In the genomic region with DNA sequence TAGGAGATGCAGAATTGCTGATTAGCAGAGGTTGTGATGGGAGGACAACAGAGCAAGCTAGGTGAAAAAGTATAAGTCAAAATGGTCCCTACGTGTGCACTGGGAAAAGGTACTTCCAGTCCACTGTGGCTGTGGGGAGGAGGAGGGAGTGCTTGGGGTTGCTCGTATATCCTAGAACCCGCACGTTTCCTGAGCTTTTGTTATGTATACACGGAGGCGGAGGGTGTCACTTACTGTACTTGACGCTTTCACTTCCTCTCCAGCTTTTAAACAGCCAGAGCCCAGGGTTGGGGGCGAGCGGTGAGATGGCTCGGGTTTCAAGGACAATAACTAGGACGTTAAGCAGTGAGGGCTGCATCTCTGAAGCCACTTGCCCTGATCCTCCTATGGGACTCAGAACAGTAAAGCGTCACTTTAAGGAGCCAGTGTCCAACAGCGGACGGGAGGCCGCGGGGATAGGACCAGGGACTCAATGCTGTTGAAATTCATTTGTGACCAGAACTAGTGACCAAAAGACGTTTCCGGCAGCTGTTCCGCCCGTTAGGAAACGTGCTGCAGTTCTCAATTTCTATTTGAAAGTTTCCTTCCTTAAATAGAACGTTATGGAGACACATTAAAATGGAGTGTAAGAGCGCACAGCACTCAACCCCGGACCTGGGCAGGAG, we compare ENCODE assay signal across 8 cellular contexts. TPM values are rescaled to one million over a fixed set of nuclear protein-coding genes. Genes with fewer than 3 reads are reported as not detected.
DNase-seq lines count a peak whose midpoint lies in the region; ATAC-seq and TF ChIP-seq lines count a peak whose summit lies in the region.

No MANE protein-coding gene starts in this region.

- no peaks in the 10 kb centered on the region for H3K36me3 ChIP-seq in iPS-15b (ENCODE audit: control insufficient read depth, insufficient read depth, low read length)
- no peaks in the 10 kb centered on the region for H3K36me3 ChIP-seq in gastrocnemius medialis

- no peaks in the 10 kb centered on the region for H3K9me3 ChIP-seq in iPS-15b (ENCODE audit: control insufficient read depth, insufficient read depth, low read length)
- H3K9me3 ChIP-seq in gastrocnemius medialis, result no peaks in the 10 kb centered on the region

- H3K4me3 ChIP-seq in iPS-15b (ENCODE audit: low read depth, low read length), result peak overlapping the region; percentile 63
- H3K4me3 ChIP-seq in gastrocnemius medialis, result peak overlapping the region; percentile 70 to 76 (median 74)

- H3K4me1 Mint-ChIP-seq in MCF 10A (ENCODE audit: insufficient read depth, unreplicated experiment), result no peaks in the 10 kb centered on the region
- H3K4me1 Mint-ChIP-seq in type B pancreatic cell (ENCODE audit: unreplicated experiment), result peaks cover 4% of the 10 kb centered on the region

- POLR2A ChIA-PET in MCF 10A (lab: Yijun Ruan, JAX), result interaction anchor here (1.0 to 2.6 kb wide), 4 partner anchors 10 to 140 kb away, joined by 3 to 30 read pairs (median 8); no protein-coding TSS in a partner anchor

- H3K4me1 ChIP-seq in iPS-15b (ENCODE audit: control insufficient read depth, insufficient read depth, low read length) (peaks cover 10% of the 10 kb centered on the region), gastrocnemius medialis (peaks cover 8 to 12% of the 10 kb centered on the region in 2 donors)

- BruUV-seq in MCF 10A (replicated peaks; lab: Mats Ljungman, UMichigan), result no TSS peak

- in situ Hi-C loops in gastrocnemius medialis (cut with MboI; ENCODE audit: low sequenced_read_pairs in 4 of 4), result no loop called here

- peak in 1 of 2 donors; percentile 6 for TF ChIP-seq POLR2A in gastrocnemius medialis (IDR thresholded peaks at IDR 0.05)

- TF ChIP-seq CTCF in MCF 10A (IDR thresholded peaks at IDR 0.05; ENCODE audit: unreplicated experiment) (no peak), gastrocnemius medialis (IDR thresholded peaks at IDR 0.05 in 4 of 5, conservative IDR thresholded peaks at IDR 0.05 in 1 of 5) (no peak), type B pancreatic cell (conservative IDR thresholded peaks at IDR 0.05) (no peak)

- H3K27me3 Mint-ChIP-seq in MCF 10A (ENCODE audit: insufficient read depth, unreplicated experiment), result no peaks in the 10 kb centered on the region
- H3K27me3 Mint-ChIP-seq in type B pancreatic cell, result no peaks in the 10 kb centered on the region

- DNase-seq in DMS153 (lab: John Stamatoyannopoulos, UW), result peak; percentile 97
- DNase-seq in MCF 10A (ENCODE audit: unreplicated experiment), result peak; percentile 65
- peak in 1 of 2 donors; percentile 41 for DNase-seq in gastrocnemius medialis
- DNase-seq in type B pancreatic cell (ENCODE audit: extremely low spot score, unreplicated experiment), result no peak

- H3K4me3 Mint-ChIP-seq in MCF 10A (ENCODE audit: unreplicated experiment) (no peak overlapping the region), type B pancreatic cell (no peak overlapping the region)

- no peak for TF ChIP-seq EP300 in Ishikawa (IDR thresholded peaks at IDR 0.05; ENCODE audit: borderline replicate concordance)

- H3K27ac Mint-ChIP-seq in MCF 10A (ENCODE audit: low read depth, unreplicated experiment) (no peak overlapping the region), type B pancreatic cell (no peak overlapping the region)

- H3K9me3 Mint-ChIP-seq in MCF 10A (ENCODE audit: unreplicated experiment) (no peaks in the 10 kb centered on the region), type B pancreatic cell (no peaks in the 10 kb centered on the region)

- TF ChIP-seq RAD21 in Ishikawa (IDR thresholded peaks at IDR 0.05; ENCODE audit: low read depth), result no peak

- H3K9ac ChIP-seq in iPS-15b (ENCODE audit: low read depth, low read length), result peak overlapping the region; percentile 38

- H3K27me3 ChIP-seq in iPS-15b (ENCODE audit: control insufficient read depth, insufficient read depth, low read length) (no peaks in the 10 kb centered on the region), gastrocnemius medialis (peaks cover 0 to 12% (median 0%) of the 10 kb centered on the region in 3 donors)

- intact Hi-C loops in MCF 10A (cut with micrococcal nuclease) (loop anchor here (2.0 kb wide), 1 partner anchor 466 kb away; no protein-coding TSS in a partner anchor), gastrocnemius medialis (cut with DNase I; ENCODE audit: low total_unique reads) (loop anchor here (5.0 kb wide), 1 partner anchor 1778 kb away; a partner anchor contains a TSS)

- ATAC-seq in GM21529 (IDR thresholded peaks at IDR 0.05; ENCODE audit: unreplicated experiment), result peak; percentile 55
- ATAC-seq in gastrocnemius medialis, result peak; percentile 46 to 49

- peak overlapping the region; percentile 70 to 78 (median 76) for H3K27ac ChIP-seq in gastrocnemius medialis

- CTCF ChIA-PET in MCF 10A (lab: Yijun Ruan, JAX), result interaction anchor here (0.6 to 3.5 kb wide), 14 partner anchors 10 to 1303 kb away, joined by 3 to 29 read pairs (median 4); a partner anchor contains a TSS

- H3K36me3 Mint-ChIP-seq in MCF 10A (ENCODE audit: insufficient read depth, unreplicated experiment) (no peaks in the 10 kb centered on the region), type B pancreatic cell (peaks cover 4% of the 10 kb centered on the region)

TF ChIP-seq in Ishikawa, 13 proteins besides CTCF, POLR2A, EP300 and RAD21:
- TF ChIP-seq, protein P1, sequence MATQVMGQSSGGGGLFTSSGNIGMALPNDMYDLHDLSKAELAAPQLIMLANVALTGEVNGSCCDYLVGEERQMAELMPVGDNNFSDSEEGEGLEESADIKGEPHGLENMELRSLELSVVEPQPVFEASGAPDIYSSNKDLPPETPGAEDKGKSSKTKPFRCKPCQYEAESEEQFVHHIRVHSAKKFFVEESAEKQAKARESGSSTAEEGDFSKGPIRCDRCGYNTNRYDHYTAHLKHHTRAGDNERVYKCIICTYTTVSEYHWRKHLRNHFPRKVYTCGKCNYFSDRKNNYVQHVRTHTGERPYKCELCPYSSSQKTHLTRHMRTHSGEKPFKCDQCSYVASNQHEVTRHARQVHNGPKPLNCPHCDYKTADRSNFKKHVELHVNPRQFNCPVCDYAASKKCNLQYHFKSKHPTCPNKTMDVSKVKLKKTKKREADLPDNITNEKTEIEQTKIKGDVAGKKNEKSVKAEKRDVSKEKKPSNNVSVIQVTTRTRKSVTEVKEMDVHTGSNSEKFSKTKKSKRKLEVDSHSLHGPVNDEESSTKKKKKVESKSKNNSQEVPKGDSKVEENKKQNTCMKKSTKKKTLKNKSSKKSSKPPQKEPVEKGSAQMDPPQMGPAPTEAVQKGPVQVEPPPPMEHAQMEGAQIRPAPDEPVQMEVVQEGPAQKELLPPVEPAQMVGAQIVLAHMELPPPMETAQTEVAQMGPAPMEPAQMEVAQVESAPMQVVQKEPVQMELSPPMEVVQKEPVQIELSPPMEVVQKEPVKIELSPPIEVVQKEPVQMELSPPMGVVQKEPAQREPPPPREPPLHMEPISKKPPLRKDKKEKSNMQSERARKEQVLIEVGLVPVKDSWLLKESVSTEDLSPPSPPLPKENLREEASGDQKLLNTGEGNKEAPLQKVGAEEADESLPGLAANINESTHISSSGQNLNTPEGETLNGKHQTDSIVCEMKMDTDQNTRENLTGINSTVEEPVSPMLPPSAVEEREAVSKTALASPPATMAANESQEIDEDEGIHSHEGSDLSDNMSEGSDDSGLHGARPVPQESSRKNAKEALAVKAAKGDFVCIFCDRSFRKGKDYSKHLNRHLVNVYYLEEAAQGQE (IDR thresholded peaks at IDR 0.05; ENCODE audit: low read depth), result no peak
- TF ChIP-seq, protein P2, sequence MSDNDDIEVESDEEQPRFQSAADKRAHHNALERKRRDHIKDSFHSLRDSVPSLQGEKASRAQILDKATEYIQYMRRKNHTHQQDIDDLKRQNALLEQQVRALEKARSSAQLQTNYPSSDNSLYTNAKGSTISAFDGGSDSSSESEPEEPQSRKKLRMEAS (IDR thresholded peaks at IDR 0.05), result peak; percentile 36; the same call in 1 of the 2 replicates
TF ChIP-seq in Ishikawa: peak in this region for 1.

TF ChIP-seq in PFSK-1, 5 proteins besides CTCF, POLR2A, EP300 and RAD21:
- TF ChIP-seq, protein P1 (IDR thresholded peaks at IDR 0.05; ENCODE audit: insufficient read depth in 1 of 2, low read depth in 2 of 2, low read length in 2 of 2), result peak in 1 of 2 experiments; percentile 61; a peak in 1 of 4 replicates
- TF ChIP-seq TAF1 (IDR thresholded peaks at IDR 0.05; ENCODE audit: borderline replicate concordance, insufficient read depth, low read length) (peak; percentile 52; the same call in 1 of the 2 replicates), SIN3A (IDR thresholded peaks at IDR 0.05; ENCODE audit: borderline replicate concordance, insufficient read depth, low read length) (peak; percentile 81; the same call in 1 of the 2 replicates), FOXP2 (optimal IDR thresholded peaks at IDR 0.05; ENCODE audit: borderline replicate concordance, extremely low read depth, extremely low read length, insufficient read depth) (peak; percentile 84), POLR2AphosphoS5 (IDR thresholded peaks at IDR 0.05; ENCODE audit: low read depth, low read length) (no peak; the same call in none of the 2 replicates)

RNA-seq across cellular contexts. Expression of a gene that starts 1.0 kb away (rescaled TPM):
- polyA plus RNA-seq in PFSK-1 (2012; ENCODE audit: insufficient read length, low read depth), result 204 TPM
- total RNA-seq in MCF 10A (2022) (5.9 and 6.9 TPM in 2 replicates), gastrocnemius medialis (1 to 10 TPM in 2 of 4 donors, under 1 TPM in 2; 0.41 to 2.0 (median 0.83) TPM), type B pancreatic cell (ENCODE audit: low replicate concordance) (15.4 and 35.6 TPM in 2 replicates)
